18 cellular contexts compared by ENCODE assay signal in genomic region chr14:89826581-89826980, GRCh38.
"Had no signal": no experiment of that assay in that cellular context is flagged by ENCODE, and none has a peak within 500 bp of the region (broad histone marks: within the 10 kb centered on the region; RNA-seq: fewer than 3 reads in every experiment).

No MANE protein-coding gene starts in this region.

- H3K4me3 ChIP-seq: body of pancreas, colonic mucosa, prostate gland, right lobe of liver, spleen, upper lobe of left lung had no signal

- H3K27ac ChIP-seq: body of pancreas, colonic mucosa, prostate gland, right lobe of liver, spleen, upper lobe of left lung had no signal

- DNase-seq: activated CD4-positive, alpha-beta memory T cell treated with anti-CD3 and anti-CD28 coated beads for 36 hours; activated CD4-positive, alpha-beta T cell treated with anti-CD3 and anti-CD28 coated beads for 36 hours; activated CD8-positive, alpha-beta memory T cell treated with anti-CD3 and anti-CD28 coated beads, Interleukin-2, amount 10 ng/mL, durations not matched to agents 7 days and 5 days; activated naive CD4-positive, alpha-beta T cell treated with anti-CD3 and anti-CD28 coated beads, Interleukin-2, amount 50 U/mL, for 16 hours; activated T-cell treated with anti-CD3 and anti-CD28 coated beads, Interleukin-2, amount 50 U/mL, for 1 hour; body of pancreas; central memory CD4-positive, alpha-beta T cell; colonic mucosa; hippocampal formation; left ventricle myocardium superior; midbrain; stimulated activated naive CD8-positive, alpha-beta T cell treated with anti-CD3 and anti-CD28 coated beads, Interleukin-15, amount 100 ng/mL, for 72 hours; upper lobe of left lung had no signal

- H3K27me3 ChIP-seq: body of pancreas, colonic mucosa, right lobe of liver, spleen, upper lobe of left lung had no signal

- H3K4me1 ChIP-seq: body of pancreas, colonic mucosa, prostate gland, right lobe of liver, upper lobe of left lung had no signal

- H3K4me3 Mint-ChIP-seq: activated CD4-positive, alpha-beta memory T cell treated with anti-CD3 and anti-CD28 coated beads for 36 hours; activated CD4-positive, alpha-beta T cell treated with anti-CD3 and anti-CD28 coated beads for 36 hours; activated CD8-positive, alpha-beta memory T cell treated with anti-CD3 and anti-CD28 coated beads, Interleukin-2, amount 10 ng/mL, durations not matched to agents 7 days and 5 days; stimulated activated naive CD8-positive, alpha-beta T cell treated with anti-CD3 and anti-CD28 coated beads, Interleukin-15, amount 100 ng/mL, for 72 hours had no signal

- H3K27me3 Mint-ChIP-seq: stimulated activated naive CD8-positive, alpha-beta T cell treated with anti-CD3 and anti-CD28 coated beads, Interleukin-15, amount 100 ng/mL, for 72 hours had no signal

- ATAC-seq: activated CD4-positive, alpha-beta T cell treated with anti-CD3 and anti-CD28 coated beads for 36 hours; activated CD8-positive, alpha-beta memory T cell treated with anti-CD3 and anti-CD28 coated beads, Interleukin-2, amount 10 ng/mL, durations not matched to agents 7 days and 5 days; body of pancreas; esophagus mucosa; left ventricle myocardium superior; stimulated activated naive CD8-positive, alpha-beta T cell treated with anti-CD3 and anti-CD28 coated beads, Interleukin-15, amount 100 ng/mL, for 72 hours had no signal

- H3K36me3 ChIP-seq: colonic mucosa, prostate gland, right lobe of liver, upper lobe of left lung had no signal

- H3K9me3 ChIP-seq: body of pancreas, colonic mucosa, prostate gland, right lobe of liver had no signal

- H3K27ac Mint-ChIP-seq: activated CD4-positive, alpha-beta memory T cell treated with anti-CD3 and anti-CD28 coated beads for 36 hours; activated CD4-positive, alpha-beta T cell treated with anti-CD3 and anti-CD28 coated beads for 36 hours; activated CD8-positive, alpha-beta memory T cell treated with anti-CD3 and anti-CD28 coated beads, Interleukin-2, amount 10 ng/mL, durations not matched to agents 7 days and 5 days; activated T-helper 2 cell treated with anti-CD3 and anti-CD28 coated beads, Interferon-gamma antibody, Interleukin-2, Interleukin-4, amounts not matched to agents 10 μg/mL and 5 μg/mL and 100 μg/mL, durations not matched to agents 14 hours and 24 hours and 36 hours; stimulated activated naive CD8-positive, alpha-beta T cell treated with anti-CD3 and anti-CD28 coated beads, Interleukin-15, amount 100 ng/mL, for 72 hours had no signal

- H3K4me1 Mint-ChIP-seq: activated CD4-positive, alpha-beta T cell treated with anti-CD3 and anti-CD28 coated beads for 36 hours; activated CD8-positive, alpha-beta memory T cell treated with anti-CD3 and anti-CD28 coated beads, Interleukin-2, amount 10 ng/mL, durations not matched to agents 7 days and 5 days; stimulated activated naive CD8-positive, alpha-beta T cell treated with anti-CD3 and anti-CD28 coated beads, Interleukin-15, amount 100 ng/mL, for 72 hours had no signal
